8 cellular contexts compared by ENCODE assay signal in genomic region chr4:77473509-77473908, GRCh38.
DNase-seq lines count a peak whose midpoint lies in the region; ATAC-seq and TF ChIP-seq lines count a peak whose summit lies in the region.
"Had no signal": no experiment of that assay in that cellular context is flagged by ENCODE, and none has a peak within 500 bp of the region (broad histone marks: within the 10 kb centered on the region; RNA-seq: fewer than 3 reads in every experiment).

No MANE protein-coding gene starts in this region.

- peak; percentile 50 for DNase-seq in KBM-7
- peak; percentile 6 for DNase-seq in cerebellar cortex (ENCODE audit: low spot score)
- DNase-seq in progenitor cell of endocrine pancreas (ENCODE audit: low spot score, unreplicated experiment): no peak
- DNase-seq in amygdala (lab: John Stamatoyannopoulos, UW): no peak
- DNase-seq in NCI-H774 (lab: John Stamatoyannopoulos, UW): no peak
- DNase-seq: GOT3 had no signal

- H3K27me3 Mint-ChIP-seq in progenitor cell of endocrine pancreas: peaks cover 28% of the 10 kb centered on the region

- ATAC-seq in GM18511 (IDR thresholded peaks at IDR 0.05; ENCODE audit: unreplicated experiment) (peak; percentile 67), HG03139 (IDR thresholded peaks at IDR 0.05; ENCODE audit: unreplicated experiment) (no peak)

- no peaks in the 10 kb centered on the region for H3K4me1 Mint-ChIP-seq in progenitor cell of endocrine pancreas (ENCODE audit: low read depth)

- TF ChIP-seq CTCF in progenitor cell of endocrine pancreas (IDR thresholded peaks at IDR 0.05; ENCODE audit: unreplicated experiment): peak; percentile 49

- no peak overlapping the region for H3K4me3 Mint-ChIP-seq in progenitor cell of endocrine pancreas (ENCODE audit: low read depth)

- H3K27ac Mint-ChIP-seq in progenitor cell of endocrine pancreas: no peak overlapping the region

- in situ Hi-C loops in KBM-7 (cut with MboI; ENCODE audit: low pct_unique_long_range_greater_than_20kb, low sequenced_read_pairs): no loop called here

- H3K9me3 Mint-ChIP-seq in progenitor cell of endocrine pancreas (ENCODE audit: low read depth): peaks cover 17% of the 10 kb centered on the region

- H3K36me3 Mint-ChIP-seq in progenitor cell of endocrine pancreas (ENCODE audit: insufficient read depth): no peaks in the 10 kb centered on the region

Comparison
In these comparisons a context has a peak if more than half of its experiments do, and no peak if none do; other contexts are left out.
1. DNase-seq: peak in KBM-7 (single experiment) and cerebellar cortex (single experiment); none in progenitor cell of endocrine pancreas (single experiment), amygdala (0 of 56) and NCI-H774 (single experiment).